Comparison of ENCODE assay signal across 1 cellular context in genomic region chr2:127386764-127387654, GRCh38.
A peak's percentile ranks its signal among the peaks of the same experiment; 100 is the strongest.
TF ChIP-seq lines count a peak whose summit lies in the region.

No MANE protein-coding gene starts in this region.

TF ChIP-seq in HepG2, 621 proteins besides CTCF, POLR2A, EP300 and RAD21 (continued from another document and continues in another):
- TF ChIP-seq SCMH1 (CRISPR knock-in tag; IDR thresholded peaks at IDR 0.05; ENCODE audit: borderline replicate concordance), result no peak
- TF ChIP-seq BHLHE40 (IDR thresholded peaks at IDR 0.05; ENCODE audit: low read length), result peak; percentile 64
- TF ChIP-seq, protein P1, sequence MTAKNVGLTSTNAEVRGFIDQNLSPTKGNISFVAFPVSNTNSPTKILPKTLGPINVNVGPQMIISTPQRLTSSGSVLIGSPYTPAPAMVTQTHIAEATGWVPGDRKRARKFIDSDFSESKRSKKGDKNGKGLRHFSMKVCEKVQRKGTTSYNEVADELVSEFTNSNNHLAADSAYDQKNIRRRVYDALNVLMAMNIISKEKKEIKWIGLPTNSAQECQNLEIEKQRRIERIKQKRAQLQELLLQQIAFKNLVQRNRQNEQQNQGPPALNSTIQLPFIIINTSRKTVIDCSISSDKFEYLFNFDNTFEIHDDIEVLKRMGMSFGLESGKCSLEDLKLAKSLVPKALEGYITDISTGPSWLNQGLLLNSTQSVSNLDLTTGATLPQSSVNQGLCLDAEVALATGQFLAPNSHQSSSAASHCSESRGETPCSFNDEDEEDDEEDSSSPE (CRISPR knock-in tag; IDR thresholded peaks at IDR 0.05), result peak; percentile 69
- TF ChIP-seq ZNF264 (CRISPR knock-in tag; IDR thresholded peaks at IDR 0.05), result no peak
- TF ChIP-seq NR0B2 (CRISPR knock-in tag; IDR thresholded peaks at IDR 0.05), result 0 out of 2 replicates have a peak, but pooled peaks have one; percentile 45
- TF ChIP-seq ISX (CRISPR knock-in tag; conservative IDR thresholded peaks at IDR 0.05), result no peak; the same call in 1 of the 2 replicates
- TF ChIP-seq ZBTB33 (CRISPR knock-in tag; IDR thresholded peaks at IDR 0.05), result no peak
- no peak for TF ChIP-seq ZFP36 (IDR thresholded peaks at IDR 0.05; ENCODE audit: borderline replicate concordance, low read depth, low read length, partially characterized antibody)
- TF ChIP-seq ZBTB1 (CRISPR knock-in tag; IDR thresholded peaks at IDR 0.05; ENCODE audit: borderline replicate concordance), result no peak
- TF ChIP-seq KAT8 (CRISPR knock-in tag; IDR thresholded peaks at IDR 0.05), result peak; percentile 0
- peak; percentile 74; the same call in 1 of the 2 replicates for TF ChIP-seq KLF9 (CRISPR knock-in tag; IDR thresholded peaks at IDR 0.05; ENCODE audit: low read depth)
- TF ChIP-seq WIZ (CRISPR knock-in tag; IDR thresholded peaks at IDR 0.05), result no peak
- TF ChIP-seq ZNF644 (CRISPR knock-in tag; IDR thresholded peaks at IDR 0.05; ENCODE audit: low read depth), result 0 out of 2 replicates have a peak, but pooled peaks have one; percentile 19
- TF ChIP-seq ARNTL (CRISPR knock-in tag; IDR thresholded peaks at IDR 0.05), result no peak; the same call in 1 of the 2 replicates
- 0 out of 2 replicates have a peak, but pooled peaks have one; percentile 53 for TF ChIP-seq BORCS8-MEF2B (CRISPR knock-in tag; IDR thresholded peaks at IDR 0.05)
- TF ChIP-seq KAT2B (IDR thresholded peaks at IDR 0.05; ENCODE audit: borderline replicate concordance, low read depth, low read length), result no peak
- peak; percentile 18; the same call in 1 of the 2 replicates for TF ChIP-seq ATF3 (CRISPR knock-in tag; IDR thresholded peaks at IDR 0.05)
- peak; percentile 43 for TF ChIP-seq RBM22 (optimal IDR thresholded peaks at IDR 0.05; ENCODE audit: low read length)
- 0 out of 2 replicates have a peak, but pooled peaks have one; percentile 47 for TF ChIP-seq SSRP1 (CRISPR knock-in tag; IDR thresholded peaks at IDR 0.05)
- TF ChIP-seq HOXA5 (CRISPR knock-in tag; IDR thresholded peaks at IDR 0.05), result no peak; the same call in 1 of the 2 replicates
- TF ChIP-seq ZNF460 (CRISPR knock-in tag; IDR thresholded peaks at IDR 0.05; ENCODE audit: borderline replicate concordance), result no peak
- 0 out of 2 replicates have a peak, but pooled peaks have one; percentile 46 for TF ChIP-seq ZNF33B (CRISPR knock-in tag; IDR thresholded peaks at IDR 0.05)
- TF ChIP-seq MLXIP (CRISPR knock-in tag; IDR thresholded peaks at IDR 0.05; ENCODE audit: borderline replicate concordance), result no peak
- peak; percentile 27; the same call in 1 of the 2 replicates for TF ChIP-seq GATAD2A (CRISPR knock-in tag; IDR thresholded peaks at IDR 0.05)
- 0 out of 2 replicates have a peak, but pooled peaks have one; percentile 25 for TF ChIP-seq E2F1 (CRISPR knock-in tag; IDR thresholded peaks at IDR 0.05)
- TF ChIP-seq, protein P2, sequence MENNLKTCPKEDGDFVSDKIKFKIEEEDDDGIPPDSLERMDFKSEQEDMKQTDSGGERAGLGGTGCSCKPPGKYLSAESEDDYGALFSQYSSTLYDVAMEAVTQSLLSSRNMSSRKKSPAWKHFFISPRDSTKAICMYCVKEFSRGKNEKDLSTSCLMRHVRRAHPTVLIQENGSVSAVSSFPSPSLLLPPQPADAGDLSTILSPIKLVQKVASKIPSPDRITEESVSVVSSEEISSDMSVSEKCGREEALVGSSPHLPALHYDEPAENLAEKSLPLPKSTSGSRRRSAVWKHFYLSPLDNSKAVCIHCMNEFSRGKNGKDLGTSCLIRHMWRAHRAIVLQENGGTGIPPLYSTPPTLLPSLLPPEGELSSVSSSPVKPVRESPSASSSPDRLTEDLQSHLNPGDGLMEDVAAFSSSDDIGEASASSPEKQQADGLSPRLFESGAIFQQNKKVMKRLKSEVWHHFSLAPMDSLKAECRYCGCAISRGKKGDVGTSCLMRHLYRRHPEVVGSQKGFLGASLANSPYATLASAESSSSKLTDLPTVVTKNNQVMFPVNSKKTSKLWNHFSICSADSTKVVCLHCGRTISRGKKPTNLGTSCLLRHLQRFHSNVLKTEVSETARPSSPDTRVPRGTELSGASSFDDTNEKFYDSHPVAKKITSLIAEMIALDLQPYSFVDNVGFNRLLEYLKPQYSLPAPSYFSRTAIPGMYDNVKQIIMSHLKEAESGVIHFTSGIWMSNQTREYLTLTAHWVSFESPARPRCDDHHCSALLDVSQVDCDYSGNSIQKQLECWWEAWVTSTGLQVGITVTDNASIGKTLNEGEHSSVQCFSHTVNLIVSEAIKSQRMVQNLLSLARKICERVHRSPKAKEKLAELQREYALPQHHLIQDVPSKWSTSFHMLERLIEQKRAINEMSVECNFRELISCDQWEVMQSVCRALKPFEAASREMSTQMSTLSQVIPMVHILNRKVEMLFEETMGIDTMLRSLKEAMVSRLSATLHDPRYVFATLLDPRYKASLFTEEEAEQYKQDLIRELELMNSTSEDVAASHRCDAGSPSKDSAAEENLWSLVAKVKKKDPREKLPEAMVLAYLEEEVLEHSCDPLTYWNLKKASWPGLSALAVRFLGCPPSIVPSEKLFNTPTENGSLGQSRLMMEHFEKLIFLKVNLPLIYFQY (CRISPR knock-in tag; IDR thresholded peaks at IDR 0.05; ENCODE audit: borderline replicate concordance), result peak; percentile 55; the same call in 1 of the 2 replicates
- no peak for TF ChIP-seq SRSF4 (IDR thresholded peaks at IDR 0.05; ENCODE audit: low read depth, low read length, poor library complexity, severe bottlenecking)
- TF ChIP-seq CBX5 (CRISPR knock-in tag; IDR thresholded peaks at IDR 0.05; ENCODE audit: borderline replicate concordance), result 0 out of 2 replicates have a peak, but pooled peaks have one; percentile 62
- no peak for TF ChIP-seq CREB3 (CRISPR knock-in tag; IDR thresholded peaks at IDR 0.05)
- no peak for TF ChIP-seq TBP (CRISPR knock-in tag; IDR thresholded peaks at IDR 0.05)
- peak; percentile 52; the same call in 1 of the 2 replicates for TF ChIP-seq FOXA3 (CRISPR knock-in tag; IDR thresholded peaks at IDR 0.05)
- TF ChIP-seq NFKB2 (CRISPR knock-in tag; IDR thresholded peaks at IDR 0.05; ENCODE audit: borderline replicate concordance), result 0 out of 2 replicates have a peak, but pooled peaks have one; percentile 5
- TF ChIP-seq, protein P3, sequence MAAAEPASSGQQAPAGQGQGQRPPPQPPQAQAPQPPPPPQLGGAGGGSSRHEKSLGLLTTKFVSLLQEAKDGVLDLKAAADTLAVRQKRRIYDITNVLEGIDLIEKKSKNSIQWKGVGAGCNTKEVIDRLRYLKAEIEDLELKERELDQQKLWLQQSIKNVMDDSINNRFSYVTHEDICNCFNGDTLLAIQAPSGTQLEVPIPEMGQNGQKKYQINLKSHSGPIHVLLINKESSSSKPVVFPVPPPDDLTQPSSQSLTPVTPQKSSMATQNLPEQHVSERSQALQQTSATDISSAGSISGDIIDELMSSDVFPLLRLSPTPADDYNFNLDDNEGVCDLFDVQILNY (CRISPR knock-in tag; conservative IDR thresholded peaks at IDR 0.05), result 0 out of 2 replicates have a peak, but pooled peaks have one; percentile 30
- no peak for TF ChIP-seq NFE2 (CRISPR knock-in tag; IDR thresholded peaks at IDR 0.05)
- peak; percentile 94; the same call in 1 of the 2 replicates for TF ChIP-seq TERF1 (CRISPR knock-in tag; IDR thresholded peaks at IDR 0.05)
- peak; percentile 78 for TF ChIP-seq MAX (IDR thresholded peaks at IDR 0.05)
- TF ChIP-seq DNMT3B (CRISPR knock-in tag; conservative IDR thresholded peaks at IDR 0.05), result 0 out of 2 replicates have a peak, but pooled peaks have one; percentile 52
- TF ChIP-seq, protein P4, sequence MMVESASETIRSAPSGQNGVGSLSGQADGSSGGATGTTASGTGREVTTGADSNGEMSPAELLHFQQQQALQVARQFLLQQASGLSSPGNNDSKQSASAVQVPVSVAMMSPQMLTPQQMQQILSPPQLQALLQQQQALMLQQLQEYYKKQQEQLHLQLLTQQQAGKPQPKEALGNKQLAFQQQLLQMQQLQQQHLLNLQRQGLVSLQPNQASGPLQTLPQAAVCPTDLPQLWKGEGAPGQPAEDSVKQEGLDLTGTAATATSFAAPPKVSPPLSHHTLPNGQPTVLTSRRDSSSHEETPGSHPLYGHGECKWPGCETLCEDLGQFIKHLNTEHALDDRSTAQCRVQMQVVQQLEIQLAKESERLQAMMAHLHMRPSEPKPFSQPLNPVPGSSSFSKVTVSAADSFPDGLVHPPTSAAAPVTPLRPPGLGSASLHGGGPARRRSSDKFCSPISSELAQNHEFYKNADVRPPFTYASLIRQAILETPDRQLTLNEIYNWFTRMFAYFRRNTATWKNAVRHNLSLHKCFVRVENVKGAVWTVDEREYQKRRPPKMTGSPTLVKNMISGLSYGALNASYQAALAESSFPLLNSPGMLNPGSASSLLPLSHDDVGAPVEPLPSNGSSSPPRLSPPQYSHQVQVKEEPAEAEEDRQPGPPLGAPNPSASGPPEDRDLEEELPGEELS (CRISPR knock-in tag; IDR thresholded peaks at IDR 0.05), result peak; percentile 73
- TF ChIP-seq HDAC2 (CRISPR knock-in tag; IDR thresholded peaks at IDR 0.05), result peak; percentile 79
- 0 out of 2 replicates have a peak, but pooled peaks have one; percentile 36 for TF ChIP-seq RFXANK (CRISPR knock-in tag; IDR thresholded peaks at IDR 0.05)
- no peak for TF ChIP-seq ARHGAP35 (CRISPR knock-in tag; IDR thresholded peaks at IDR 0.05; ENCODE audit: borderline replicate concordance)
- 0 out of 2 replicates have a peak, but pooled peaks have one; percentile 20 for TF ChIP-seq NR2F6 (IDR thresholded peaks at IDR 0.05)
- TF ChIP-seq NR2F6 (CRISPR knock-in tag; IDR thresholded peaks at IDR 0.05), result peak; percentile 55; the same call in 1 of the 2 replicates
